In the genomic region with DNA sequence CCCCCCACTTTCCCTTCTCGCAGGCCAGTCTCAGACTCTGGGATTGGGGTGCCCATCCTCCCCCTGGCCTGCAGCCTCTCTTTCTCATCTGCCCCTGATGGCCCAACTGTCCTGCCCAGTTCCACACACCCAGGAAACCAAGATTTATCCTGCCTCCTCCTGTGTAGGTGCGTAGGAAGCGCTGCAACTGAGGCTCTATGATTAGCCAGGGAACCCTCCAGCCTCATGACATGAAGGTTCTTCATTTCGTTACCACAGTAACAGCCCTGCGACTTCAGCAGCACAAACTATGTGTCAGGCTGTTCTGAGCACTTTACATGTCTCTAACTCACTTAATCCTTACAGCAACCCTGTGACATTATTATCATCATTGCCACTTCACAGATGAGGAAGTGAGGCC, we compare ENCODE assay signal across 18 cellular contexts.
"Had no signal": no experiment of that assay in that cellular context is flagged by ENCODE, and none has a peak within 500 bp of the region (broad histone marks: within the 10 kb centered on the region; RNA-seq: fewer than 3 reads in every experiment).

No MANE protein-coding gene starts in this region.

- H3K4me1 ChIP-seq: SJSA1 had no signal

- H3K9me3 ChIP-seq: SJSA1 had no signal

- H3K4me3 ChIP-seq: K562, SJSA1, SK-N-MC had no signal

- DNase-seq: NCI-H1092 treated with DMSO at 0.1 percent for 48 hours, NCI-H1436, NCI-H187, NCI-H2029, NCI-H2081 treated with DMSO at 0.1 percent for 48 hours, NCI-H226, NCI-H446, NCI-H510A, NCI-H524 treated with DMSO at 0.1 percent for 48 hours, NCI-H69, NCI-H774, Right ventricle myocardium superior, RPMI8226, SIG-M5 had no signal

- ATAC-seq: K562 had no signal

- H3K36me3 ChIP-seq: SJSA1 had no signal

- H3K27ac ChIP-seq: HL-60, SJSA1, SK-N-MC had no signal
